14 cellular contexts compared by ENCODE assay signal in the genomic region with DNA sequence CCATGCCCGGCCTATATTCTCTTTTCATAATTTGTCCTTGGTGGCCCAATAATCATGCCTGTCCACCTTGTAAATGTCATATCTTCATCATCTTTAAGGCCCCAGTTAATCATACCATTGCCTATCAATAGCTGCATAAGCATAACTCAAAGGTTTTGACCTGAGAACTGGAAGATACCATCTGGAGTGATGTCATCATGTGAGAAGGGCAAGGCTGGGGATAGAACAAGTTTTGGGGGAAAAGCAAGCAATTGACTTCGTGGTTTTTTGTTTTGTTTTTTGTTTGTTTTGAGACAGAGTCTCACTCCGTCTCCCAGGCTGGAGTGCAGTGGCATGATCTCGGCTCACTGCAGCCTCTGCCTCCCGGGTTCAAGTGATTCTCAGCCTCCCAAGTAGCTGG.
"Had no signal": no experiment of that assay in that cellular context is flagged by ENCODE, and none has a peak within 500 bp of the region (broad histone marks: within the 10 kb centered on the region; RNA-seq: fewer than 3 reads in every experiment).

No MANE protein-coding gene starts in this region.

- H3K9me3 ChIP-seq: breast epithelium, prostate gland, transverse colon had no signal

- H3K36me3 ChIP-seq: breast epithelium, prostate gland had no signal

- H3K4me3 ChIP-seq: breast epithelium, prostate gland, transverse colon had no signal

- H3K4me3 Mint-ChIP-seq: effector memory CD8-positive, alpha-beta T cell had no signal

- H3K27me3 Mint-ChIP-seq: effector memory CD8-positive, alpha-beta T cell had no signal

- ATAC-seq: effector memory CD8-positive, alpha-beta T cell; right cardiac atrium; stimulated activated naive CD8-positive, alpha-beta T cell treated with anti-CD3 and anti-CD28 coated beads, Interleukin-15, Interleukin-2, amounts not matched to agents 100 U/mL and 50 U/mL, for 24 hours had no signal

- H3K9me3 Mint-ChIP-seq: effector memory CD8-positive, alpha-beta T cell; neural crest cell had no signal

- H3K27me3 ChIP-seq: breast epithelium, transverse colon had no signal

- DNase-seq: activated CD4-positive, alpha-beta T cell treated with anti-CD3 and anti-CD28 coated beads, Interleukin-2, amount 50 U/mL, for 48 hours; aorta; cerebellar nuclear complex; dermis blood vessel endothelial cell; effector memory CD8-positive, alpha-beta T cell; head of caudate nucleus; small intestine; stimulated activated CD4-positive, alpha-beta T cell treated with anti-CD3 and anti-CD28 coated beads, Interleukin-4, amount 100 ng/mL, for 24 hours; stimulated activated naive CD8-positive, alpha-beta T cell treated with anti-CD3 and anti-CD28 coated beads, Interleukin-15, Interleukin-2, amounts not matched to agents 100 U/mL and 50 U/mL, for 24 hours; transverse colon had no signal
